ENCODE assay signal across 16 cellular contexts in genomic region chr11:12840871-12841516, GRCh38.
DNase-seq lines count a peak whose midpoint lies in the region; ATAC-seq, FAIRE-seq and TF ChIP-seq lines count a peak whose summit lies in the region.
"Had no signal": no experiment of that assay in that cellular context is flagged by ENCODE, and none has a peak within 500 bp of the region (broad histone marks: within the 10 kb centered on the region; RNA-seq: fewer than 3 reads in every experiment).

No MANE protein-coding gene starts in this region.

- TF ChIP-seq CTCF in OCI-LY7 (conservative IDR thresholded peaks at IDR 0.05; ENCODE audit: low read length) (no peak), osteocyte (IDR thresholded peaks at IDR 0.05) (no peak)

- WGBS in ectodermal cell, 2 experiments = 79 to 80% methylated on average over 5 to 6 of the region's 6 CpGs

- peak overlapping the region; percentile 72 for H3K4me2 ChIP-seq in OCI-LY7 (ENCODE audit: low read length)

- no TSS peak for BruUV-seq in OCI-LY7 (replicated peaks; lab: Mats Ljungman, UMichigan)

- intact Hi-C loops in OCI-LY7 (cut with micrococcal nuclease; ENCODE audit: unreplicated experiment) = no loop called here

- H3K4me1 ChIP-seq in OCI-LY7 (ENCODE audit: insufficient read depth, low read length, poor library complexity, severe bottlenecking) = peaks cover 75% of the 10 kb centered on the region
- H3K4me1 ChIP-seq in ectodermal cell (ENCODE audit: control insufficient read depth, insufficient read depth, low read length) = peaks cover 54% of the 10 kb centered on the region

- ATAC-seq in GM19467 (IDR thresholded peaks at IDR 0.05; ENCODE audit: unreplicated experiment) = no peak
- no peak for ATAC-seq in stimulated activated naive CD8-positive, alpha-beta T cell treated with anti-CD3 and anti-CD28 coated beads, Interleukin-15, amount 100 ng/mL, for 72 hours
- no peak for ATAC-seq in naive thymus-derived CD8-positive, alpha-beta T cell
- ATAC-seq: stimulated activated naive CD8-positive, alpha-beta T cell treated with anti-CD3 and anti-CD28 coated beads, Interleukin-15, Interleukin-2, amounts not matched to agents 100 U/mL and 50 U/mL, for 24 hours had no signal

- no peaks in the 10 kb centered on the region for H3K9me2 ChIP-seq in OCI-LY7 (ENCODE audit: insufficient read depth, low read length)

- no peaks in the 10 kb centered on the region for H3K9me3 ChIP-seq in OCI-LY7 (ENCODE audit: low read length)
- H3K9me3 ChIP-seq in ectodermal cell (ENCODE audit: control insufficient read depth, low read length) = no peaks in the 10 kb centered on the region

- DNase-seq in ELR (ENCODE audit: low read depth) (peak; percentile 63), OCI-LY7 (ENCODE audit: low spot score) (no peak), osteocyte (ENCODE audit: extremely low spot score, unreplicated experiment) (no peak), HTR-8/SVneo (ENCODE audit: insufficient read length, low spot score) (no peak)
- DNase-seq in stimulated activated naive CD8-positive, alpha-beta T cell treated with anti-CD3 and anti-CD28 coated beads, Interleukin-15, amount 100 ng/mL, for 72 hours = no peak
- DNase-seq in naive thymus-derived CD8-positive, alpha-beta T cell = no peak
- DNase-seq: activated CD4-positive, CD25-positive, alpha-beta regulatory T cell treated with anti-CD3 and anti-CD28 coated beads, Interleukin-2, amount 50 U/mL, for 72 hours; activated effector memory CD4-positive, alpha-beta T cell treated with Interleukin-2 at 50 U/mL for 16 hours; CD4-positive, CD25-positive, alpha-beta regulatory T cell; naive B cell; NCI-H2107; SHP77; stimulated activated naive CD8-positive, alpha-beta T cell treated with anti-CD3 and anti-CD28 coated beads, Interleukin-15, Interleukin-2, amounts not matched to agents 100 U/mL and 50 U/mL, for 24 hours had no signal

- H3K27ac ChIP-seq in OCI-LY7 (ENCODE audit: low read depth, low read length, poor library complexity, severe bottlenecking) = peak overlapping the region; percentile 32
- peak overlapping the region; percentile 83 for H3K27ac ChIP-seq in ectodermal cell (ENCODE audit: insufficient read depth, low read depth, low read length, poor library complexity, severe bottlenecking)

- no peaks in the 10 kb centered on the region for H3K9me3 Mint-ChIP-seq in osteocyte (ENCODE audit: unreplicated experiment)
- H3K9me3 Mint-ChIP-seq in stimulated activated naive CD8-positive, alpha-beta T cell treated with anti-CD3 and anti-CD28 coated beads, Interleukin-15, amount 100 ng/mL, for 72 hours = no peaks in the 10 kb centered on the region
- peaks cover 0 to 4% (median 0%) of the 10 kb centered on the region in 9 donors for H3K9me3 Mint-ChIP-seq in naive thymus-derived CD8-positive, alpha-beta T cell
- H3K9me3 Mint-ChIP-seq: dendritic cell treated with granulocyte-macrophage colony-stimulating factor and Interleukin-4, amounts not matched to agents 40 ng/mL and 50 ng/mL, for 4 days had no signal

- CTCF ChIA-PET in OCI-LY7 (lab: Charles Lee; ENCODE audit: unreplicated experiment) = no interaction called here

- H3K4me3 Mint-ChIP-seq in osteocyte (ENCODE audit: unreplicated experiment) = no peak overlapping the region
- H3K4me3 Mint-ChIP-seq in stimulated activated naive CD8-positive, alpha-beta T cell treated with anti-CD3 and anti-CD28 coated beads, Interleukin-15, amount 100 ng/mL, for 72 hours = no peak overlapping the region
- no peak overlapping the region for H3K4me3 Mint-ChIP-seq in naive thymus-derived CD8-positive, alpha-beta T cell
- H3K4me3 Mint-ChIP-seq: CD4-positive, CD25-positive, alpha-beta regulatory T cell; dendritic cell treated with granulocyte-macrophage colony-stimulating factor and Interleukin-4, amounts not matched to agents 40 ng/mL and 50 ng/mL, for 4 days; naive B cell had no signal

- POLR2A ChIA-PET in OCI-LY7 (lab: Charles Lee) = interaction anchor here (1.1 kb wide), 2 partner anchors 9 to 31 kb away, joined by 3 read pairs; no protein-coding TSS in a partner anchor
- POLR2A ChIA-PET in naive thymus-derived CD8-positive, alpha-beta T cell (lab: Charles Lee) = no interaction called here

- no peaks in the 10 kb centered on the region for H3K36me3 ChIP-seq in OCI-LY7 (ENCODE audit: insufficient read depth, low read length)
- no peaks in the 10 kb centered on the region for H3K36me3 ChIP-seq in ectodermal cell (ENCODE audit: control insufficient read depth, insufficient read depth, low read length)

- no peaks in the 10 kb centered on the region for H3K27me3 Mint-ChIP-seq in osteocyte (ENCODE audit: unreplicated experiment)
- peaks cover 6% of the 10 kb centered on the region for H3K27me3 Mint-ChIP-seq in stimulated activated naive CD8-positive, alpha-beta T cell treated with anti-CD3 and anti-CD28 coated beads, Interleukin-15, amount 100 ng/mL, for 72 hours
- H3K27me3 Mint-ChIP-seq in naive thymus-derived CD8-positive, alpha-beta T cell = peaks cover 9 to 40% (median 18%) of the 10 kb centered on the region in 5 donors

- no peaks in the 10 kb centered on the region for H4K20me1 ChIP-seq in OCI-LY7 (ENCODE audit: insufficient read depth, low read length)

- peaks cover 69% of the 10 kb centered on the region for H3K4me1 Mint-ChIP-seq in osteocyte (ENCODE audit: unreplicated experiment)
- no peaks in the 10 kb centered on the region for H3K4me1 Mint-ChIP-seq in stimulated activated naive CD8-positive, alpha-beta T cell treated with anti-CD3 and anti-CD28 coated beads, Interleukin-15, amount 100 ng/mL, for 72 hours
- H3K4me1 Mint-ChIP-seq in naive thymus-derived CD8-positive, alpha-beta T cell = peaks cover 2 to 16% (median 8%) of the 10 kb centered on the region in 4 donors
- H3K4me1 Mint-ChIP-seq: naive B cell had no signal

- no peak for FAIRE-seq in HTR-8/SVneo (lab: Jason Lieb, UNC)

- peak overlapping the region; percentile 93 for H2AFZ ChIP-seq in OCI-LY7 (ENCODE audit: low read length)

- H3K4me3 ChIP-seq in OCI-LY7 (ENCODE audit: low read depth, low read length, poor library complexity, severe bottlenecking) (no peak overlapping the region), ectodermal cell (ENCODE audit: insufficient read depth, low read depth, low read length) (no peak overlapping the region)

- peak overlapping the region; percentile 79 for H3K27ac Mint-ChIP-seq in osteocyte (ENCODE audit: unreplicated experiment)
- H3K27ac Mint-ChIP-seq in stimulated activated naive CD8-positive, alpha-beta T cell treated with anti-CD3 and anti-CD28 coated beads, Interleukin-15, amount 100 ng/mL, for 72 hours = no peak overlapping the region
- no peak overlapping the region for H3K27ac Mint-ChIP-seq in naive thymus-derived CD8-positive, alpha-beta T cell
- H3K27ac Mint-ChIP-seq: CD4-positive, CD25-positive, alpha-beta regulatory T cell; dendritic cell treated with granulocyte-macrophage colony-stimulating factor and Interleukin-4, amounts not matched to agents 40 ng/mL and 50 ng/mL, for 4 days had no signal

- peaks cover 12% of the 10 kb centered on the region; the same call in 1 of the 2 replicates for H3K79me2 ChIP-seq in OCI-LY7 (ENCODE audit: insufficient read depth, low read depth, low read length)

- H3K27me3 ChIP-seq in ectodermal cell (ENCODE audit: control insufficient read depth, insufficient read depth, low read length, poor library complexity, severe bottlenecking) = no peaks in the 10 kb centered on the region

- H3K36me3 Mint-ChIP-seq in osteocyte (ENCODE audit: unreplicated experiment) = peaks cover 3% of the 10 kb centered on the region
- H3K36me3 Mint-ChIP-seq in naive thymus-derived CD8-positive, alpha-beta T cell = no peaks in the 10 kb centered on the region
- H3K36me3 Mint-ChIP-seq: CD4-positive, CD25-positive, alpha-beta regulatory T cell; naive B cell had no signal
